Comparison of ENCODE assay signal across 28 cellular contexts in genomic region chr1:197393772-197394171, GRCh38.
"Had no signal": no experiment of that assay in that cellular context is flagged by ENCODE, and none has a peak within 500 bp of the region (broad histone marks: within the 10 kb centered on the region; RNA-seq: fewer than 3 reads in every experiment).

No MANE protein-coding gene starts in this region.

- H3K36me3 ChIP-seq: brain microvascular endothelial cell had no signal

- H3K4me3 ChIP-seq: coronary artery, dorsolateral prefrontal cortex had no signal

- FAIRE-seq: astrocyte, bronchial epithelial cell had no signal

- H3K27ac ChIP-seq: brain microvascular endothelial cell, coronary artery, dorsolateral prefrontal cortex, VCaP had no signal

- ATAC-seq: activated T-cell treated with anti-CD3 and anti-CD28 coated beads, Interleukin-2, amount 50 U/mL, for 4 hours; activated T-helper 17 cell treated with anti-CD3 and anti-CD28 coated beads, Interleukin-2, amount 50 U/mL, for 72 hours; esophagus mucosa; WTC11 had no signal

- H3K27me3 ChIP-seq: brain microvascular endothelial cell, dorsolateral prefrontal cortex had no signal

- DNase-seq: activated CD4-positive, alpha-beta memory T cell treated with anti-CD3 and anti-CD28 coated beads, Interleukin-2, amount 10 ng/mL, durations not matched to agents 7 days and 5 days; activated CD4-positive, alpha-beta T cell treated with anti-CD3 and anti-CD28 coated beads for 1 hour; activated CD4-positive, alpha-beta T cell treated with anti-CD3 and anti-CD28 coated beads for 4 hours; activated CD4-positive, alpha-beta T cell treated with anti-CD3 and anti-CD28 coated beads, Interleukin-2, amount 10 ng/mL, durations not matched to agents 7 days and 5 days; activated CD4-positive, alpha-beta T cell treated with anti-CD3 and anti-CD28 coated beads, Interleukin-2, amount 50 U/mL, for 4 hours; activated CD8-positive, alpha-beta memory T cell treated with anti-CD3 and anti-CD28 coated beads for 24 hours; activated effector memory CD4-positive, alpha-beta T cell treated with Interleukin-2 at 50 U/mL for 16 hours; activated gamma-delta T cell treated with Interleukin-2 at 50 U/mL for 16 hours; activated naive CD4-positive, alpha-beta T cell treated with anti-CD3 and anti-CD28 coated beads, Interleukin-2, amount 50 U/mL, for 16 hours; activated naive CD4-positive, alpha-beta T cell treated with Interleukin-2 at 50 U/mL for 16 hours; activated T-cell treated with anti-CD3 and anti-CD28 coated beads, Interleukin-2, amount 50 U/mL, for 4 hours; amniotic stem cell; anterior cingulate cortex; brain microvascular endothelial cell; dorsolateral prefrontal cortex; effector memory CD4-positive, alpha-beta T cell; endodermal cell; foreskin fibroblast; head of caudate nucleus; hippocampal formation; T1000 had no signal
